9 cellular contexts compared by ENCODE assay signal in the genomic region with DNA sequence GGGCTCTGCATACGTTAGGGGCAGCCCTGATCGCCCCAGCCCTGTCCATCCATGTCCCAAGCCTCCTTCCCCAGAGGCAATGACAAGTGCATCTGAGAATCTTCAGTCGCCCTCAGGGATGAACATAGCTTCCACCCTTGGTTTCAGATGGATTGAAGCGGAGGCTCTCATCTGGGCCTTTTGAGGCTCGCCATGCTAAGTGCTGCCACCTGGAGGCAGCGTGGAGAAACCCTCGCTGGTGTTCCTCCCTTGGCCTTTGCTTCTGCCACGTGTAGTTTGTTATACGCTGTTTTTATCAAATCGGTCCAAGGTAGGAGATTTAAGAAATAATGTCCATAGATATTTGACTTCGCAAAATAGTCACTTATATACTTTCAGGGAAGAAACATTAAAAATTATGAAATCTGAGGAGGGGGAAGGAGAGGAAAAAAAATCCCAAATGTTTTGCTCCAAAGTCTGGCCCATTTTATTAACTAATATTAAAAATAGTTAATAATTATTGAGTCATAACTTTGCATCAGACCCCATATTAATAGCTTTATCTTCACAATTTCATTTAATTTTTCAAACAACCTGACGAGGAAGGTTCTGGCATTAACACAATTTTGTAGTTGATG. TPM values are rescaled to one million over a fixed set of nuclear protein-coding genes. Genes with fewer than 3 reads are reported as not detected.
DNase-seq lines count a peak whose midpoint lies in the region; ATAC-seq and TF ChIP-seq lines count a peak whose summit lies in the region.
"Had no signal": no experiment of that assay in that cellular context is flagged by ENCODE, and none has a peak within 500 bp of the region (broad histone marks: within the 10 kb centered on the region; RNA-seq: fewer than 3 reads in every experiment).

No MANE protein-coding gene starts in this region.

- no peaks in the 10 kb centered on the region for H3K9me3 Mint-ChIP-seq in activated CD8-positive, alpha-beta T cell treated with anti-CD3 and anti-CD28 coated beads for 36 hours
- no peaks in the 10 kb centered on the region for H3K9me3 Mint-ChIP-seq in effector memory CD8-positive, alpha-beta T cell

- no peaks in the 10 kb centered on the region for H3K4me1 Mint-ChIP-seq in activated CD8-positive, alpha-beta T cell treated with anti-CD3 and anti-CD28 coated beads for 36 hours (ENCODE audit: low read depth)
- no peaks in the 10 kb centered on the region for H3K4me1 Mint-ChIP-seq in effector memory CD8-positive, alpha-beta T cell (ENCODE audit: low read depth in 2 of 2)

- H3K36me3 Mint-ChIP-seq in activated CD8-positive, alpha-beta T cell treated with anti-CD3 and anti-CD28 coated beads for 36 hours (ENCODE audit: low read depth), result no peaks in the 10 kb centered on the region
- H3K36me3 Mint-ChIP-seq in effector memory CD8-positive, alpha-beta T cell (ENCODE audit: insufficient read depth), result no peaks in the 10 kb centered on the region

- ATAC-seq in GM18870 (IDR thresholded peaks at IDR 0.05; ENCODE audit: unreplicated experiment) (peak; percentile 84), HG03139 (IDR thresholded peaks at IDR 0.05; ENCODE audit: unreplicated experiment) (peak; percentile 90)
- peak; percentile 98 for ATAC-seq in activated CD8-positive, alpha-beta T cell treated with anti-CD3 and anti-CD28 coated beads for 36 hours
- ATAC-seq in effector memory CD8-positive, alpha-beta T cell (replicated peaks), result peak; percentile 70

- peak; percentile 76 for TF ChIP-seq CTCF in activated CD8-positive, alpha-beta T cell treated with anti-CD3 and anti-CD28 coated beads for 36 hours (IDR thresholded peaks at IDR 0.05)

- DNase-seq in C1 segment of cervical spinal cord (lab: John Stamatoyannopoulos, UW), result peak in 9 of 14 donors; percentile 3 to 45 (median 8)
- peak; percentile 35 for DNase-seq in NCI-H774 (lab: John Stamatoyannopoulos, UW)
- peak; percentile 70 for DNase-seq in activated CD8-positive, alpha-beta T cell treated with anti-CD3 and anti-CD28 coated beads for 36 hours
- peak; percentile 48 to 54 (median 49) for DNase-seq in effector memory CD8-positive, alpha-beta T cell
- DNase-seq in mucosa of gallbladder (ENCODE audit: low spot score), result peak; percentile 59
- peak; percentile 19 to 47 for DNase-seq in stimulated activated CD8-positive, alpha-beta memory T cell treated with anti-CD3 and anti-CD28 coated beads, Interleukin-7, amount 100 ng/mL, for 48 hours (ENCODE audit: extremely low read depth in 1 of 2, low read depth in 1 of 2)

- H3K4me3 Mint-ChIP-seq in activated CD8-positive, alpha-beta T cell treated with anti-CD3 and anti-CD28 coated beads for 36 hours, result no peak overlapping the region
- no peak overlapping the region for H3K4me3 Mint-ChIP-seq in effector memory CD8-positive, alpha-beta T cell

- intact Hi-C loops in activated CD8-positive, alpha-beta T cell treated with anti-CD3 and anti-CD28 coated beads for 36 hours (cut with micrococcal nuclease), result loop anchor here (2.0 to 5.0 kb wide), 2 partner anchors 283 to 347 kb away; no protein-coding TSS in a partner anchor

- H3K27me3 Mint-ChIP-seq in activated CD8-positive, alpha-beta T cell treated with anti-CD3 and anti-CD28 coated beads for 36 hours, result no peaks in the 10 kb centered on the region
- H3K27me3 Mint-ChIP-seq in effector memory CD8-positive, alpha-beta T cell, result no peaks in the 10 kb centered on the region

- POLR2A ChIA-PET in activated CD8-positive, alpha-beta T cell treated with anti-CD3 and anti-CD28 coated beads for 36 hours (lab: Charles Lee), result interaction anchor here (0.6 kb wide), 1 partner anchor 22 kb away, joined by 3 read pairs; no protein-coding TSS in a partner anchor

- CTCF ChIA-PET in activated CD8-positive, alpha-beta T cell treated with anti-CD3 and anti-CD28 coated beads for 36 hours (lab: Charles Lee), result interaction anchor here (0.7 to 3.4 kb wide), 36 partner anchors 9 to 974 kb away, joined by 3 to 28 read pairs (median 3); a partner anchor contains a TSS

- H3K27ac Mint-ChIP-seq in activated CD8-positive, alpha-beta T cell treated with anti-CD3 and anti-CD28 coated beads for 36 hours, result no peak overlapping the region
- H3K27ac Mint-ChIP-seq in effector memory CD8-positive, alpha-beta T cell, result no peak overlapping the region

RNA-seq across cellular contexts. Expression of a gene that starts 28.8 kb away (rescaled TPM):
- not detected for total RNA-seq in activated CD8-positive, alpha-beta T cell treated with anti-CD3 and anti-CD28 coated beads for 36 hours
- total RNA-seq in mucosa of gallbladder, result not detected
- total RNA-seq: T-helper 1 cell treated with Interleukin-12 subunit alpha and Interleukin-12 subunit beta and Interleukin-4 antibody, amounts not matched to agents 30 ng/mL and 1 ng/mL, for 36 hours had no signal

RNA-seq across cellular contexts. Expression of a gene that starts 54.2 kb away (rescaled TPM):
- 100 to 1,000 TPM; 389 to 403 TPM for total RNA-seq in activated CD8-positive, alpha-beta T cell treated with anti-CD3 and anti-CD28 coated beads for 36 hours
- total RNA-seq in mucosa of gallbladder, result 86.5 TPM

RNA-seq across cellular contexts. Expression of a gene that starts 59.6 kb away (rescaled TPM):
- total RNA-seq in activated CD8-positive, alpha-beta T cell treated with anti-CD3 and anti-CD28 coated beads for 36 hours, result not detected
- 0.46 TPM for total RNA-seq in mucosa of gallbladder
- total RNA-seq: T-helper 1 cell treated with Interleukin-12 subunit alpha and Interleukin-12 subunit beta and Interleukin-4 antibody, amounts not matched to agents 30 ng/mL and 1 ng/mL, for 36 hours had no signal

Comparison
In these comparisons a context has a peak if more than half of its experiments do, and no peak if none do; other contexts are left out.
1. Peak in every context shown above with its lines: DNase-seq and ATAC-seq.
2. DNase-seq: peak in every context shown above with its lines; median percentile 70 in activated CD8-positive, alpha-beta T cell treated with anti-CD3 and anti-CD28 coated beads for 36 hours; 59 in mucosa of gallbladder; 49 in effector memory CD8-positive, alpha-beta T cell; 35 in NCI-H774; 33 in stimulated activated CD8-positive, alpha-beta memory T cell treated with anti-CD3 and anti-CD28 coated beads, Interleukin-7, amount 100 ng/mL, for 48 hours; 8 in C1 segment of cervical spinal cord.